8 cellular contexts compared by ENCODE assay signal in genomic region chr5:43602818-43603534, GRCh38. TPM values are rescaled to one million over a fixed set of nuclear protein-coding genes. Genes with fewer than 3 reads are reported as not detected.
DNase-seq lines count a peak whose midpoint lies in the region; ATAC-seq and TF ChIP-seq lines count a peak whose summit lies in the region.

Gene NNT (plus strand): TSS chr5:43603180. CDS start chr5:43609196, 6,016 bp downstream.

- H4K91ac ChIP-seq in mesenchymal stem cell (ENCODE audit: low read length): peak within 1 kb of the TSS; percentile 82

- peaks cover 35% of the 10 kb centered on the region for H3K36me3 Mint-ChIP-seq in activated CD8-positive, alpha-beta T cell treated with anti-CD3 and anti-CD28 coated beads, Interleukin-2, amount 10 ng/mL, durations not matched to agents 7 days and 5 days (ENCODE audit: low read depth)
- peaks cover 17% of the 10 kb centered on the region for H3K36me3 Mint-ChIP-seq in effector memory CD8-positive, alpha-beta T cell (ENCODE audit: insufficient read depth)

- POLR2A ChIA-PET in activated CD8-positive, alpha-beta T cell treated with anti-CD3 and anti-CD28 coated beads, Interleukin-2, amount 10 ng/mL, durations not matched to agents 7 days and 5 days (lab: Charles Lee): interaction anchor here (0.6 to 2.7 kb wide), 10 partner anchors 9 to 653 kb away, joined by 3 to 37 read pairs (median 3); partner anchors contain the start of genes C5orf34 and TMEM267

- peaks cover 29% of the 10 kb centered on the region for H3K36me3 ChIP-seq in BLaER1
- peaks cover 0 to 8% of the 10 kb centered on the region in 2 experiments for H3K36me3 ChIP-seq in mesenchymal stem cell (ENCODE audit: control insufficient read depth in 1 of 2, insufficient read depth in 2 of 2, low read depth in 1 of 2, low read length in 2 of 2)

- peak within 1 kb of the TSS; percentile 78 to 92 for H3K14ac ChIP-seq in mesenchymal stem cell (ENCODE audit: low read length in 2 of 2)

- H3K27ac Mint-ChIP-seq in activated CD8-positive, alpha-beta T cell treated with anti-CD3 and anti-CD28 coated beads, Interleukin-2, amount 10 ng/mL, durations not matched to agents 7 days and 5 days: peak within 1 kb of the TSS; percentile 90
- H3K27ac Mint-ChIP-seq in effector memory CD8-positive, alpha-beta T cell: peak within 1 kb of the TSS; percentile 92 to 95

- H3K4me1 ChIP-seq in BLaER1: peaks cover 53% of the 10 kb centered on the region
- peaks cover 6% of the 10 kb centered on the region for H3K4me1 ChIP-seq in mesenchymal stem cell (ENCODE audit: control insufficient read depth, insufficient read depth, low read depth, low read length)

- peak within 1 kb of the TSS; percentile 94 for H3K9ac ChIP-seq in BLaER1
- H3K9ac ChIP-seq in mesenchymal stem cell (ENCODE audit: low read length): peak within 1 kb of the TSS; percentile 98

- peaks cover 22% of the 10 kb centered on the region for H3K79me1 ChIP-seq in mesenchymal stem cell (replicated peaks; ENCODE audit: low read length, poor library complexity, severe bottlenecking)

- peak within 1 kb of the TSS; percentile 89 to 95 for H3K4ac ChIP-seq in mesenchymal stem cell (ENCODE audit: low read depth in 1 of 2, low read length in 2 of 2)

- H3K27me3 ChIP-seq in BLaER1 (no peaks in the 10 kb centered on the region), mesenchymal stem cell (ENCODE audit: control insufficient read depth in 1 of 2, insufficient read depth in 1 of 2, low read length in 2 of 2) (no peaks in the 10 kb centered on the region)

- no peaks in the 10 kb centered on the region for H3K9me3 Mint-ChIP-seq in activated CD8-positive, alpha-beta T cell treated with anti-CD3 and anti-CD28 coated beads, Interleukin-2, amount 10 ng/mL, durations not matched to agents 7 days and 5 days (ENCODE audit: insufficient read depth)
- no peaks in the 10 kb centered on the region for H3K9me3 Mint-ChIP-seq in effector memory CD8-positive, alpha-beta T cell

- DNase-seq in NCI-H69 (lab: John Stamatoyannopoulos, UW) (peak; percentile 90), mesenchymal stem cell (peak; percentile 59)
- DNase-seq in activated CD8-positive, alpha-beta T cell treated with anti-CD3 and anti-CD28 coated beads, Interleukin-2, amount 10 ng/mL, durations not matched to agents 7 days and 5 days: peak; percentile 84
- DNase-seq in effector memory CD8-positive, alpha-beta T cell: peak; percentile 66 to 69 (median 69)
- DNase-seq in stimulated activated CD8-positive, alpha-beta memory T cell treated with anti-CD3 and anti-CD28 coated beads, Interleukin-12 subunit alpha, Interleukin-12 subunit beta, amount 100 ng/mL, for 4 hours (ENCODE audit: low read depth): peak; percentile 64

- under 1% methylated on average over 57 of the region's 65 CpGs for WGBS in mesenchymal stem cell

- peak within 1 kb of the TSS; percentile 92 for H3K4me3 Mint-ChIP-seq in activated CD8-positive, alpha-beta T cell treated with anti-CD3 and anti-CD28 coated beads, Interleukin-2, amount 10 ng/mL, durations not matched to agents 7 days and 5 days
- H3K4me3 Mint-ChIP-seq in effector memory CD8-positive, alpha-beta T cell: peak within 1 kb of the TSS; percentile 89 to 99

- TF ChIP-seq POLR2A in GM19193 (IDR thresholded peaks at IDR 0.05; ENCODE audit: extremely low read depth, insufficient read depth, insufficient read length): peak; percentile 77

- H3K23ac ChIP-seq in mesenchymal stem cell (ENCODE audit: low read length in 2 of 2): peak within 1 kb of the TSS; percentile 20 to 87

- H3K4me2 ChIP-seq in BLaER1: peak within 1 kb of the TSS; percentile 93
- H3K4me2 ChIP-seq in mesenchymal stem cell (ENCODE audit: low read length, poor library complexity, severe bottlenecking): peak within 1 kb of the TSS; percentile 92

- peak; percentile 80 for ATAC-seq in HG03432 (IDR thresholded peaks at IDR 0.05; ENCODE audit: unreplicated experiment)
- ATAC-seq in activated CD8-positive, alpha-beta T cell treated with anti-CD3 and anti-CD28 coated beads, Interleukin-2, amount 10 ng/mL, durations not matched to agents 7 days and 5 days: peak; percentile 92
- peak; percentile 78 for ATAC-seq in effector memory CD8-positive, alpha-beta T cell (replicated peaks)

- H3K4me3 ChIP-seq in BLaER1: peak within 1 kb of the TSS; percentile 91
- peak within 1 kb of the TSS; percentile 92 to 100 for H3K4me3 ChIP-seq in mesenchymal stem cell (ENCODE audit: insufficient read depth in 1 of 2, low read depth in 1 of 2, low read length in 2 of 2)

- CTCF ChIA-PET in activated CD8-positive, alpha-beta T cell treated with anti-CD3 and anti-CD28 coated beads, Interleukin-2, amount 10 ng/mL, durations not matched to agents 7 days and 5 days (lab: Charles Lee): interaction anchor here (0.9 to 1.7 kb wide), 8 partner anchors 11 to 213 kb away, joined by 3 to 11 read pairs (median 4); partner anchors contain the start of genes C5orf34 and TMEM267

- H2AK5ac ChIP-seq in mesenchymal stem cell (ENCODE audit: low read length, severe bottlenecking): no peak within 1 kb of the TSS

- peaks cover 28% of the 10 kb centered on the region for H4K20me1 ChIP-seq in BLaER1

- H3K27me3 Mint-ChIP-seq in activated CD8-positive, alpha-beta T cell treated with anti-CD3 and anti-CD28 coated beads, Interleukin-2, amount 10 ng/mL, durations not matched to agents 7 days and 5 days (ENCODE audit: low read depth): no peaks in the 10 kb centered on the region
- no peaks in the 10 kb centered on the region for H3K27me3 Mint-ChIP-seq in effector memory CD8-positive, alpha-beta T cell

- H2BK5ac ChIP-seq in mesenchymal stem cell (ENCODE audit: low read depth, low read length, poor library complexity, severe bottlenecking): no peak within 1 kb of the TSS

- peak within 1 kb of the TSS; percentile 73 for H2BK15ac ChIP-seq in mesenchymal stem cell (ENCODE audit: low read depth, poor library complexity, severe bottlenecking)

- peak within 1 kb of the TSS; percentile 89 for H4K8ac ChIP-seq in mesenchymal stem cell (ENCODE audit: low read length)

- H3K27ac ChIP-seq in BLaER1 (peak within 1 kb of the TSS; percentile 96), mesenchymal stem cell (ENCODE audit: low read length, poor library complexity, severe bottlenecking) (peak within 1 kb of the TSS; percentile 4)

- H3K9me3 ChIP-seq in BLaER1: no peaks in the 10 kb centered on the region
- H3K9me3 ChIP-seq in mesenchymal stem cell (ENCODE audit: control insufficient read depth, low read length): no peaks in the 10 kb centered on the region

- H3K18ac ChIP-seq in mesenchymal stem cell (ENCODE audit: low read depth in 1 of 2, low read length in 2 of 2): peak within 1 kb of the TSS; percentile 80 to 94

- peak within 1 kb of the TSS; percentile 97 for H2AFZ ChIP-seq in mesenchymal stem cell (ENCODE audit: low read depth, low read length)

- peak within 1 kb of the TSS; percentile 12 for H2BK120ac ChIP-seq in mesenchymal stem cell (ENCODE audit: low read depth, low read length)

- peak within 1 kb of the TSS in 1 of 2 experiments; percentile 45 for H2BK12ac ChIP-seq in mesenchymal stem cell (ENCODE audit: low read length in 2 of 2)

- peaks cover 51% of the 10 kb centered on the region for H3K4me1 Mint-ChIP-seq in activated CD8-positive, alpha-beta T cell treated with anti-CD3 and anti-CD28 coated beads, Interleukin-2, amount 10 ng/mL, durations not matched to agents 7 days and 5 days (ENCODE audit: low read depth)
- H3K4me1 Mint-ChIP-seq in effector memory CD8-positive, alpha-beta T cell (ENCODE audit: low read depth in 2 of 2): peaks cover 30 to 46% of the 10 kb centered on the region in 2 donors

RNA-seq across cellular contexts. Expression of gene NNT, which starts in this region (rescaled TPM):
- total RNA-seq in activated CD8-positive, alpha-beta T cell treated with anti-CD3 and anti-CD28 coated beads, Interleukin-2, amount 10 ng/mL, durations not matched to agents 7 days and 5 days: 100 to 1,000 TPM; 103 to 104 TPM
- polyA plus RNA-seq in mesenchymal stem cell (2013, experiment 1 of 2): 28.1 TPM
- 28.1 TPM for polyA plus RNA-seq in mesenchymal stem cell (2013, experiment 2 of 2)

Comparison
In these comparisons a context has a peak if more than half of its experiments do, and no peak if none do; other contexts are left out.
1. Peak in every context shown above with its lines: DNase-seq, ATAC-seq, H3K4me3 ChIP-seq and H3K27ac ChIP-seq.